In genomic region chr2:220310326-220310936, GRCh38 we compare ENCODE assay signal across 14 cellular contexts.
DNase-seq lines count a peak whose midpoint lies in the region; ATAC-seq, FAIRE-seq and TF ChIP-seq lines count a peak whose summit lies in the region.
"Had no signal": no experiment of that assay in that cellular context is flagged by ENCODE, and none has a peak within 500 bp of the region (broad histone marks: within the 10 kb centered on the region; RNA-seq: fewer than 3 reads in every experiment).

No MANE protein-coding gene starts in this region.

- ATAC-seq in left ventricle myocardium superior, result peak; percentile 50
- ATAC-seq in HG02763 (IDR thresholded peaks at IDR 0.05; ENCODE audit: unreplicated experiment), result no peak
- ATAC-seq: HCT116 had no signal

- peak; percentile 36 for FAIRE-seq in H54 (lab: Jason Lieb, UNC)
- FAIRE-seq: A204.1 had no signal

- DNase-seq in NCI-H1436 (lab: John Stamatoyannopoulos, UW) (peak; percentile 35), NCI-H1436 treated with DMSO at 0.1 percent for 48 hours (lab: John Stamatoyannopoulos, UW) (no peak), H54 (ENCODE audit: insufficient read length, low spot score) (no peak), NCI-H524 treated with DMSO at 0.1 percent for 48 hours (lab: John Stamatoyannopoulos, UW) (peak; percentile 17), left ventricle myocardium superior (no peak), GDM1 (lab: John Stamatoyannopoulos, UW) (no peak), globus pallidus (ENCODE audit: low spot score) (no peak)
- DNase-seq: DND-41, NCI-H1930, NCI-H526 treated with DMSO at 0.1 percent for 48 hours, PC-9 had no signal

- no peak for TF ChIP-seq POLR2A in H54 (IDR thresholded peaks at IDR 0.05; ENCODE audit: low read depth, low read length)

- intact Hi-C loops in left ventricle myocardium superior (cut with micrococcal nuclease), result no loop called here

Comparison
In these comparisons a context has a peak if more than half of its experiments do, and no peak if none do; other contexts are left out.
1. DNase-seq: peak in NCI-H1436 (single experiment) and NCI-H524 treated with DMSO at 0.1 percent for 48 hours (single experiment); none in NCI-H1436 treated with DMSO at 0.1 percent for 48 hours (single experiment), H54 (single experiment), left ventricle myocardium superior (single experiment), GDM1 (single experiment) and globus pallidus (single experiment).